In genomic region chr12:38507839-38508238, GRCh38 we compare ENCODE assay signal across 17 cellular contexts.
DNase-seq lines count a peak whose midpoint lies in the region; ATAC-seq, FAIRE-seq and TF ChIP-seq lines count a peak whose summit lies in the region.
"Had no signal": no experiment of that assay in that cellular context is flagged by ENCODE, and none has a peak within 500 bp of the region (broad histone marks: within the 10 kb centered on the region; RNA-seq: fewer than 3 reads in every experiment).

No MANE protein-coding gene starts in this region.

- no peaks in the 10 kb centered on the region for H3K79me1 ChIP-seq in H1 (ENCODE audit: low read depth, low read length)
- no peaks in the 10 kb centered on the region for H3K79me1 ChIP-seq in neuronal stem cell (ENCODE audit: low read depth, low read length)

- no peak overlapping the region for H3K4ac ChIP-seq in H1 (replicated peaks; ENCODE audit: insufficient read length, low read depth, low read length)
- no peak overlapping the region for H3K4ac ChIP-seq in neuronal stem cell (ENCODE audit: low read length)

- CTCF ChIA-PET in PC-3 (lab: Charles Lee) (no interaction called here), H1 (lab: Charles Lee; ENCODE audit: partially characterized antibody) (no interaction called here)

- H2BK120ac ChIP-seq in H1 (replicated peaks; ENCODE audit: low read depth, low read length) (no peak overlapping the region), neuronal stem cell (ENCODE audit: low read depth, low read length) (no peak overlapping the region)

- H4K91ac ChIP-seq in H1 (replicated peaks; ENCODE audit: insufficient read length, low read length) (no peak overlapping the region), neuronal stem cell (ENCODE audit: low read depth, low read length, poor library complexity) (no peak overlapping the region)

- DNase-seq in GM23338 (ENCODE audit: low spot score) (no peak), PC-3 (peak; percentile 9), H1 (ENCODE audit: low read depth in 1 of 2, low spot score in 2 of 2) (no peak), neuronal stem cell (ENCODE audit: low spot score) (no peak), Peyer's patch (no peak), body of pancreas (no peak)
- DNase-seq: Calu3; CD8-positive, alpha-beta T cell; DMS79 treated with DMSO at 0.1 percent for 48 hours; GF-D8; KBM-7 had no signal

- intact Hi-C loops in PC-3 (cut with micrococcal nuclease), result loop anchor here (10.0 kb wide), 1 partner anchor 123 kb away; no protein-coding TSS in a partner anchor
- intact Hi-C loops in body of pancreas (cut with DNase I), result no loop called here

- no peak for FAIRE-seq in H1 (lab: Jason Lieb, UNC)
- FAIRE-seq: H54, HepG2 had no signal

- H3K9ac ChIP-seq in PC-3 (ENCODE audit: low read length) (no peak overlapping the region), H1 (replicated peaks in 1 of 4; ENCODE audit: extremely low read depth in 1 of 4, low read depth in 3 of 4, low read length in 3 of 4) (no peak overlapping the region), neuronal stem cell (ENCODE audit: low read depth, low read length, poor library complexity) (no peak overlapping the region)
- H3K9ac ChIP-seq: BLaER1 treated with 17β-estradiol and CSF1 and Interleukin-3, amounts not matched to agents 10 nM and 100 nM had no signal

- H3K14ac ChIP-seq in H1 (ENCODE audit: insufficient read length) (no peak overlapping the region), neuronal stem cell (ENCODE audit: low read length) (no peak overlapping the region)

- no peak overlapping the region for H3K4me2 ChIP-seq in GM23338
- peak overlapping the region; percentile 35 for H3K4me2 ChIP-seq in PC-3 (ENCODE audit: low read length)
- H3K4me2 ChIP-seq in H1 (ENCODE audit: insufficient read depth in 1 of 2, low read depth in 2 of 2, low read length in 2 of 2), result 0 out of 4 replicates have a peak overlapping the region, but pooled peaks of 1 of the 2 experiments have one; percentile 11
- no peak overlapping the region for H3K4me2 ChIP-seq in neuronal stem cell (ENCODE audit: insufficient read depth, low read length, poor library complexity, severe bottlenecking)
- H3K4me2 ChIP-seq: BLaER1 treated with 17β-estradiol and CSF1 and Interleukin-3, amounts not matched to agents 10 nM and 100 nM had no signal

- H3K27me3 ChIP-seq in GM23338 (ENCODE audit: insufficient read depth) (no peaks in the 10 kb centered on the region), PC-3 (ENCODE audit: low read length) (no peaks in the 10 kb centered on the region), H1 (replicated peaks in 1 of 4; ENCODE audit: control insufficient read depth in 3 of 4, extremely low read depth in 1 of 4, insufficient read depth in 3 of 4, low read length in 3 of 4) (no peaks in the 10 kb centered on the region), neuronal stem cell (ENCODE audit: control insufficient read depth in 3 of 3, insufficient read depth in 3 of 3, low read depth in 1 of 3, low read length in 3 of 3) (no peaks in the 10 kb centered on the region), Peyer's patch (no peaks in the 10 kb centered on the region), body of pancreas (no peaks in the 10 kb centered on the region)
- H3K27me3 ChIP-seq: BLaER1 treated with 17β-estradiol and CSF1 and Interleukin-3, amounts not matched to agents 10 nM and 100 nM had no signal

- H3K56ac ChIP-seq in H1 (replicated peaks; ENCODE audit: insufficient read length, low read depth, low read length), result no peak overlapping the region

- H2AK5ac ChIP-seq in H1 (ENCODE audit: low read depth, low read length) (no peak overlapping the region), neuronal stem cell (ENCODE audit: low read depth, low read length) (no peak overlapping the region)

- H3K27ac Mint-ChIP-seq in GM23338, result no peak overlapping the region; the same call in 1 of the 2 replicates
- H3K27ac Mint-ChIP-seq: B cell; CD8-positive, alpha-beta T cell; IgD-negative memory B cell had no signal

- no peak overlapping the region for H2BK20ac ChIP-seq in H1 (ENCODE audit: low read length)

- H3K36me3 ChIP-seq in GM23338 (ENCODE audit: insufficient read depth), result no peaks in the 10 kb centered on the region
- H3K36me3 ChIP-seq in PC-3 (ENCODE audit: low read depth, low read length), result no peaks in the 10 kb centered on the region
- H3K36me3 ChIP-seq in H1 (ENCODE audit: control insufficient read depth in 2 of 4, insufficient read depth in 4 of 4, low read length in 3 of 4), result no peaks in the 10 kb centered on the region
- H3K36me3 ChIP-seq in neuronal stem cell (replicated peaks in 1 of 2; ENCODE audit: control insufficient read depth in 2 of 2, insufficient read depth in 2 of 2, low read length in 2 of 2), result no peaks in the 10 kb centered on the region
- H3K36me3 ChIP-seq in Peyer's patch, result no peaks in the 10 kb centered on the region
- no peaks in the 10 kb centered on the region for H3K36me3 ChIP-seq in body of pancreas (replicated peaks in 1 of 2; ENCODE audit: insufficient read depth in 1 of 2, low read depth in 2 of 2)
- H3K36me3 ChIP-seq: BLaER1 treated with 17β-estradiol and CSF1 and Interleukin-3, amounts not matched to agents 10 nM and 100 nM had no signal

- H3K79me2 ChIP-seq in GM23338 (replicated peaks; ENCODE audit: insufficient read depth), result no peaks in the 10 kb centered on the region
- no peaks in the 10 kb centered on the region for H3K79me2 ChIP-seq in PC-3 (ENCODE audit: low read length)
- H3K79me2 ChIP-seq in H1 (ENCODE audit: control insufficient read depth in 1 of 2, insufficient read depth in 2 of 2, low read length in 2 of 2), result no peaks in the 10 kb centered on the region

- H3K18ac ChIP-seq in H1 (ENCODE audit: extremely low read depth, low read length) (no peak overlapping the region), neuronal stem cell (ENCODE audit: low read length) (no peak overlapping the region)

- no peak overlapping the region for H2BK12ac ChIP-seq in H1 (ENCODE audit: low read depth, low read length)
- no peak overlapping the region for H2BK12ac ChIP-seq in neuronal stem cell (ENCODE audit: low read length)

- 93% methylated on average over 7 of the region's 7 CpGs; no CpG with 5 or more reads in 1 of the 2 experiments for WGBS in H1 (ENCODE audit: extremely low coverage in 1 of 2, insufficient coverage in 1 of 2, insufficient read length in 1 of 2, insufficient replicate concordance in 2 of 2, low coverage in 1 of 2, low lambda C conversion rate in 2 of 2, missing lambda C conversion rate in 1 of 2), 2 experiments
- WGBS in neuronal stem cell (ENCODE audit: extremely low coverage in 2 of 2, insufficient read length in 2 of 2, insufficient replicate concordance in 1 of 2), 2 donors, result no CpG with 5 or more reads among the region's 7 CpGs
- WGBS in body of pancreas, 2 donors, result 70 to 73% methylated on average over 6 to 7 of the region's 7 CpGs

- H3K4me3 ChIP-seq in GM23338, result no peak overlapping the region
- no peak overlapping the region for H3K4me3 ChIP-seq in PC-3 (ENCODE audit: low read length)
- no peak overlapping the region for H3K4me3 ChIP-seq in H1 (ENCODE audit: extremely low read depth in 1 of 4, insufficient read depth in 2 of 4, low read depth in 3 of 4, low read length in 4 of 4)
- no peak overlapping the region for H3K4me3 ChIP-seq in neuronal stem cell (ENCODE audit: low read length in 2 of 2)
- H3K4me3 ChIP-seq in Peyer's patch, result no peak overlapping the region
- no peak overlapping the region for H3K4me3 ChIP-seq in body of pancreas
- H3K4me3 ChIP-seq: BLaER1 treated with 17β-estradiol and CSF1 and Interleukin-3, amounts not matched to agents 10 nM and 100 nM had no signal

- TF ChIP-seq CTCF in GM23338 (conservative IDR thresholded peaks at IDR 0.05; ENCODE audit: low read depth in 2 of 2) (no peak), PC-3 (conservative IDR thresholded peaks at IDR 0.05; ENCODE audit: low read depth, low read length) (no peak), H1 (IDR thresholded peaks at IDR 0.05; ENCODE audit: control extremely low read depth in 1 of 3, insufficient read depth in 1 of 3, low read depth in 1 of 3, low read length in 3 of 3) (no peak), Peyer's patch (IDR thresholded peaks at IDR 0.05) (no peak), body of pancreas (IDR thresholded peaks at IDR 0.05) (no peak)

- no peak overlapping the region for H3K4me3 Mint-ChIP-seq in GM23338
- H3K4me3 Mint-ChIP-seq: B cell; CD8-positive, alpha-beta T cell; IgD-negative memory B cell had no signal

- H2BK5ac ChIP-seq in H1 (ENCODE audit: low read depth, low read length) (no peak overlapping the region), neuronal stem cell (ENCODE audit: low read length) (no peak overlapping the region)

- H3K9me3 Mint-ChIP-seq in GM23338, result peaks cover 33% of the 10 kb centered on the region

- no peak for TF ChIP-seq EP300 in H1 (IDR thresholded peaks at IDR 0.05; ENCODE audit: borderline replicate concordance in 1 of 2, low read depth in 2 of 2, low read length in 2 of 2)

- no TSS peak for BruUV-seq in PC-3 (replicated peaks; lab: Mats Ljungman, UMichigan)

- peaks cover 3% of the 10 kb centered on the region; the same call in 1 of the 3 replicates for H3K4me1 Mint-ChIP-seq in GM23338
- H3K4me1 Mint-ChIP-seq: B cell, IgD-negative memory B cell had no signal

- H3K9me2 ChIP-seq in GM23338 (ENCODE audit: insufficient read depth) (peaks cover 4% of the 10 kb centered on the region; the same call in 1 of the 2 replicates), PC-3 (replicated peaks; ENCODE audit: low read length) (no peaks in the 10 kb centered on the region)

- H3F3A ChIP-seq in GM23338 (replicated peaks; ENCODE audit: low read depth) (no peaks in the 10 kb centered on the region), PC-3 (ENCODE audit: low read length, unreplicated experiment) (no peaks in the 10 kb centered on the region)

- H2BK15ac ChIP-seq in H1 (ENCODE audit: low read length), result no peak overlapping the region
- no peak overlapping the region for H2BK15ac ChIP-seq in neuronal stem cell (ENCODE audit: low read length)

- H4K20me1 ChIP-seq in GM23338 (replicated peaks; ENCODE audit: insufficient read depth) (no peaks in the 10 kb centered on the region), PC-3 (ENCODE audit: low read length) (no peaks in the 10 kb centered on the region), H1 (replicated peaks in 1 of 2; ENCODE audit: control insufficient read depth in 1 of 2, insufficient read depth in 2 of 2, low read length in 2 of 2) (no peaks in the 10 kb centered on the region)
- H4K20me1 ChIP-seq: BLaER1 treated with 17β-estradiol and CSF1 and Interleukin-3, amounts not matched to agents 10 nM and 100 nM had no signal

- POLR2A ChIA-PET in PC-3 (lab: Charles Lee; ENCODE audit: unreplicated experiment), result no interaction called here
- POLR2A ChIA-PET in H1 (lab: Charles Lee; ENCODE audit: partially characterized antibody), result no interaction called here

- H3K9me3 ChIP-seq in PC-3 (ENCODE audit: low read length), result no peaks in the 10 kb centered on the region
- no peaks in the 10 kb centered on the region for H3K9me3 ChIP-seq in H1 (ENCODE audit: insufficient read depth in 2 of 2, low read depth in 1 of 2, low read length in 1 of 2)
- H3K9me3 ChIP-seq in neuronal stem cell (replicated peaks in 1 of 2; ENCODE audit: control insufficient read depth in 2 of 2, insufficient read depth in 1 of 2, low read depth in 1 of 2, low read length in 2 of 2), result no peaks in the 10 kb centered on the region
- no peaks in the 10 kb centered on the region for H3K9me3 ChIP-seq in Peyer's patch
- H3K9me3 ChIP-seq in body of pancreas, result no peaks in the 10 kb centered on the region
- H3K9me3 ChIP-seq: BLaER1 treated with 17β-estradiol and CSF1 and Interleukin-3, amounts not matched to agents 10 nM and 100 nM had no signal

- H4K8ac ChIP-seq in H1 (ENCODE audit: extremely low read depth, insufficient read depth, low read length), result no peak overlapping the region; the same call in 1 of the 2 replicates
- no peak overlapping the region for H4K8ac ChIP-seq in neuronal stem cell (ENCODE audit: low read depth, low read length)

- no peaks in the 10 kb centered on the region for H3K27me3 Mint-ChIP-seq in GM23338 (ENCODE audit: insufficient read depth, low read depth, poor library complexity)
- H3K27me3 Mint-ChIP-seq: B cell, IgD-negative memory B cell had no signal

- H3K36me3 Mint-ChIP-seq in GM23338 (ENCODE audit: low read depth), result peaks cover 9% of the 10 kb centered on the region; the same call in 2 of the 3 replicates
- H3K36me3 Mint-ChIP-seq: CD8-positive, alpha-beta T cell; IgD-negative memory B cell had no signal

- H3K23ac ChIP-seq in H1 (ENCODE audit: insufficient read length) (no peak overlapping the region), neuronal stem cell (ENCODE audit: low read depth, low read length, poor library complexity) (no peak overlapping the region)

- no peaks in the 10 kb centered on the region for H3K4me1 ChIP-seq in GM23338 (ENCODE audit: insufficient read depth)
- H3K4me1 ChIP-seq in PC-3 (ENCODE audit: insufficient read depth, low read length), result peaks cover 14% of the 10 kb centered on the region
- H3K4me1 ChIP-seq in H1 (replicated peaks in 1 of 4; ENCODE audit: control insufficient read depth in 3 of 4, insufficient read depth in 4 of 4, low read length in 3 of 4), result no peaks in the 10 kb centered on the region; a peak in 3 of 7 replicates
- peaks cover 5 to 9% of the 10 kb centered on the region in 2 donors for H3K4me1 ChIP-seq in neuronal stem cell (ENCODE audit: control insufficient read depth in 2 of 2, insufficient read depth in 1 of 2, low read depth in 1 of 2, low read length in 2 of 2)
- H3K4me1 ChIP-seq in Peyer's patch, result no peaks in the 10 kb centered on the region
- H3K4me1 ChIP-seq in body of pancreas, result no peaks in the 10 kb centered on the region
- H3K4me1 ChIP-seq: BLaER1 treated with 17β-estradiol and CSF1 and Interleukin-3, amounts not matched to agents 10 nM and 100 nM had no signal

- peak overlapping the region; percentile 74 for H2AFZ ChIP-seq in GM23338
- peak overlapping the region; percentile 49 for H2AFZ ChIP-seq in PC-3 (ENCODE audit: low read length)
- H2AFZ ChIP-seq in H1 (ENCODE audit: low read length), result peak overlapping the region; percentile 56; the same call in 1 of the 2 replicates
- peak overlapping the region; percentile 11 for H2AFZ ChIP-seq in neuronal stem cell (ENCODE audit: low read length)

- no peak overlapping the region for H4K5ac ChIP-seq in H1 (ENCODE audit: insufficient read length, low read depth, low read length)

- no peaks in the 10 kb centered on the region; the same call in 1 of the 2 replicates for H3K23me2 ChIP-seq in H1 (ENCODE audit: low read depth, low read length)

- TF ChIP-seq POLR2A in H1 (IDR thresholded peaks at IDR 0.05; ENCODE audit: control extremely low read depth in 1 of 2, low read depth in 2 of 2, low read length in 2 of 2) (no peak), Peyer's patch (IDR thresholded peaks at IDR 0.05) (no peak), body of pancreas (IDR thresholded peaks at IDR 0.05) (no peak)

- H3K27ac ChIP-seq in GM23338 (ENCODE audit: low read depth), result no peak overlapping the region
- no peak overlapping the region for H3K27ac ChIP-seq in PC-3 (ENCODE audit: low read length)
- no peak overlapping the region for H3K27ac ChIP-seq in H1 (ENCODE audit: low read depth, low read length)
- H3K27ac ChIP-seq in neuronal stem cell (replicated peaks; ENCODE audit: low read length), result no peak overlapping the region
- H3K27ac ChIP-seq in Peyer's patch, result no peak overlapping the region
- no peak overlapping the region for H3K27ac ChIP-seq in body of pancreas
- H3K27ac ChIP-seq: BLaER1 treated with 17β-estradiol and CSF1 and Interleukin-3, amounts not matched to agents 10 nM and 100 nM had no signal

- ATAC-seq in GM23338 (no peak), PC-3 (no peak; the same call in 1 of the 2 replicates), HG02642 (IDR thresholded peaks at IDR 0.05; ENCODE audit: poor library complexity, unreplicated experiment) (no peak), body of pancreas (no peak)
- ATAC-seq: CD8-positive, alpha-beta T cell; HepG2 had no signal

- TF ChIP-seq RAD21 in H1 (IDR thresholded peaks at IDR 0.05 in 1 of 2, conservative IDR thresholded peaks at IDR 0.05 in 1 of 2; ENCODE audit: low read depth in 2 of 2, low read length in 2 of 2), result no peak

Comparison
In these comparisons a context has a peak if more than half of its experiments do, and no peak if none do; other contexts are left out.
1. H2AFZ ChIP-seq: peak in every context shown above with its lines; median percentile 74 in GM23338; 56 in H1; 49 in PC-3; 11 in neuronal stem cell.